In genomic region chr11:134578807-134579708, GRCh38 we compare ENCODE assay signal across 14 cellular contexts.
A peak's percentile ranks its signal among the peaks of the same experiment; 100 is the strongest.
DNase-seq lines count a peak whose midpoint lies in the region; ATAC-seq and TF ChIP-seq lines count a peak whose summit lies in the region.
"Had no signal": no experiment of that assay in that cellular context is flagged by ENCODE, and none has a peak within 500 bp of the region (broad histone marks: within the 10 kb centered on the region; RNA-seq: fewer than 3 reads in every experiment).

No MANE protein-coding gene starts in this region.

- 75% methylated on average over 17 of the region's 22 CpGs for WGBS in mammary epithelial cell (ENCODE audit: low coverage, missing lambda C conversion rate)
- 79 to 80% methylated on average over 1 to 22 of the region's 22 CpGs for WGBS in transverse colon (ENCODE audit: low coverage in 1 of 2), 2 donors

- TF ChIP-seq CTCF in mammary epithelial cell (conservative IDR thresholded peaks at IDR 0.05 in 1 of 2, IDR thresholded peaks at IDR 0.05 in 1 of 2; ENCODE audit: extremely low read depth in 1 of 2, insufficient read depth in 1 of 2, low read depth in 1 of 2, low read length in 2 of 2) (no peak), transverse colon (IDR thresholded peaks at IDR 0.05) (peak in 4 of 5 experiments; percentile 20 to 27 (median 21))

- H4K20me1 ChIP-seq in mammary epithelial cell (ENCODE audit: insufficient read depth, low read length), result no peaks in the 10 kb centered on the region

- no peak for TF ChIP-seq POLR2A in transverse colon (IDR thresholded peaks at IDR 0.05)

- no peaks in the 10 kb centered on the region for H3K4me1 ChIP-seq in mammary epithelial cell (ENCODE audit: insufficient read depth, low read length)
- H3K4me1 ChIP-seq in transverse colon, result peaks cover 0 to 3% (median 0%) of the 10 kb centered on the region in 4 donors

- no peak overlapping the region for H3K9ac ChIP-seq in mammary epithelial cell (ENCODE audit: insufficient read depth, low read length)

- peaks cover 21% of the 10 kb centered on the region for H3K9me3 ChIP-seq in mammary epithelial cell (replicated peaks; ENCODE audit: insufficient read depth, low read length)
- no peaks in the 10 kb centered on the region for H3K9me3 ChIP-seq in transverse colon
- H3K9me3 ChIP-seq: neutrophil had no signal

- H3K36me3 ChIP-seq in mammary epithelial cell (ENCODE audit: insufficient read depth, low read length), result no peaks in the 10 kb centered on the region
- no peaks in the 10 kb centered on the region for H3K36me3 ChIP-seq in transverse colon
- H3K36me3 ChIP-seq: neutrophil had no signal

- H3K4me2 ChIP-seq in mammary epithelial cell (ENCODE audit: insufficient read depth, low read depth, low read length), result no peak overlapping the region

- H3K4me3 ChIP-seq in mammary epithelial cell (replicated peaks in 1 of 3; ENCODE audit: insufficient read depth in 1 of 3, low read depth in 2 of 3, low read length in 3 of 3) (no peak overlapping the region), transverse colon (no peak overlapping the region)

- intact Hi-C loops in mammary epithelial cell (cut with micrococcal nuclease), result no loop called here
- intact Hi-C loops in transverse colon (cut with DNase I; ENCODE audit: low total_unique reads), result no loop called here

- H2AFZ ChIP-seq in mammary epithelial cell (ENCODE audit: low read depth, low read length), result no peak overlapping the region

- no peaks in the 10 kb centered on the region for H3K27me3 ChIP-seq in mammary epithelial cell (ENCODE audit: insufficient read depth, low read length)
- peaks cover 22% of the 10 kb centered on the region for H3K27me3 ChIP-seq in transverse colon

- dilution Hi-C loops in mammary epithelial cell (cut with HindIII; ENCODE audit: low sequenced_read_pairs), result no loop called here

- no peak for TF ChIP-seq EP300 in transverse colon (IDR thresholded peaks at IDR 0.05; ENCODE audit: low read depth)

- CTCF ChIA-PET in mammary epithelial cell (lab: Charles Lee; ENCODE audit: low non-redundant PET), result no interaction called here

- DNase-seq in T47D (ENCODE audit: low read depth in 1 of 2, low spot score in 1 of 2) (peak; percentile 83 to 88), mammary epithelial cell (no peak), NAMALWA (ENCODE audit: low spot score) (peak; percentile 23), ecto neural progenitor cell (ENCODE audit: low spot score) (peak; percentile 36), transverse colon (peak; percentile 35), inferior parietal cortex (ENCODE audit: extremely low spot score) (no peak), hippocampal formation (lab: John Stamatoyannopoulos, UW) (no peak)
- DNase-seq: cerebellar nuclear complex, kidney glomerular epithelial cell, NCI-H1930 had no signal

- no TSS peak for BruUV-seq in mammary epithelial cell (replicated peaks; lab: Mats Ljungman, UMichigan)

- H3K27ac ChIP-seq in mammary epithelial cell (ENCODE audit: insufficient read depth, low read depth, low read length), result no peak overlapping the region
- no peak overlapping the region for H3K27ac ChIP-seq in transverse colon
- H3K27ac ChIP-seq: neutrophil, RWPE1 had no signal

- no peaks in the 10 kb centered on the region for H3K79me2 ChIP-seq in mammary epithelial cell (ENCODE audit: insufficient read depth, low read length)

- no peak for ATAC-seq in esophagus mucosa
- ATAC-seq: activated naive CD4-positive, alpha-beta T cell treated with anti-CD3 and anti-CD28 coated beads, Interleukin-2, amount 50 U/mL, for 72 hours had no signal

- in situ Hi-C loops in T47D (cut with HindIII; ENCODE audit: low pct_unique_long_range_greater_than_20kb, low sequenced_read_pairs), result no loop called here
- in situ Hi-C loops in mammary epithelial cell (cut with MboI; ENCODE audit: low sequenced_read_pairs in 2 of 2), result no loop called here
- in situ Hi-C loops in transverse colon (cut with MboI; ENCODE audit: low pct_ligation_motif_present in 1 of 4, low pct_unique_long_range_greater_than_20kb in 1 of 4, low sequenced_read_pairs in 3 of 4), result loop anchor here in 1 of 4 donors (25.0 kb wide), 1 partner anchor 92 kb away; no protein-coding TSS in a partner anchor

Comparison
In these comparisons a context has a peak if more than half of its experiments do, and no peak if none do; other contexts are left out.
1. DNase-seq: peak in T47D (2 of 2), NAMALWA (single experiment), ecto neural progenitor cell (single experiment) and transverse colon (single experiment); none in mammary epithelial cell (single experiment), inferior parietal cortex (single experiment) and hippocampal formation (0 of 2).
2. CTCF ChIP-seq: peak in transverse colon (4 of 5); none in mammary epithelial cell (0 of 2).